In the genomic region with DNA sequence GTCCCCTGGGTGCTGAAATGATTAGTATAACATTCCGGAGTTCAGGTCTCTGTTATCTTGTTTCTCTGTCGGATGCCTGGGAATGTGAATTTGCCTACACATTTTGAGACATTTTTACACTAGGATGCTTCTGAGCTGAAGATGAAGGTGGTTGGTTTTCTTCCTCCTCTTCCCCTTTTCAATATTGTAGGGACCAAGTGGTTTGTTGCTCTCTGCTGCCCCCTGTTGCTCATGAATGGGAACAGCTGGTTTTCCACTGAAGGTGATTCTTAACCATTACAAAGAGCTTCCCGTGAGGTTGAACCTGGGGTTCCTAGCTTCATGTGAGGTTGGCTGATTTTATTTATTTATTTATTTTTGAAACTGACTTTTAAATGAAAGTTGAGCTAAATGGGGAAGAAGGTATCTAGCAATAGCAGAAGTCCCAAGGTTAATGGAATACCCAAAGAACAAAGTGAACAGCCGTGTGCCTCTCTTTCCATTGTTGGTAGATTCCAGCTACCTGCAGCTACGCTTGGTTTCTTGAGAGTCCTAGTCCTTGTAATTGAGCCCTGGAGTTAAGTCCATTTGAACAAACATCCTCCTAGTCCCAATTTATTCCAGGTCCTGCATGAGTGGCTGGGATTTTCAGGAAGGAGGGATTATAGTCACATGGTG, we compare ENCODE assay signal across 1 cellular context.
TF ChIP-seq lines count a peak whose summit lies in the region.

No MANE protein-coding gene starts in this region.

TF ChIP-seq in GM23338, 12 proteins besides CTCF, POLR2A, EP300 and RAD21 (continued from another document):
- TF ChIP-seq, protein P1, sequence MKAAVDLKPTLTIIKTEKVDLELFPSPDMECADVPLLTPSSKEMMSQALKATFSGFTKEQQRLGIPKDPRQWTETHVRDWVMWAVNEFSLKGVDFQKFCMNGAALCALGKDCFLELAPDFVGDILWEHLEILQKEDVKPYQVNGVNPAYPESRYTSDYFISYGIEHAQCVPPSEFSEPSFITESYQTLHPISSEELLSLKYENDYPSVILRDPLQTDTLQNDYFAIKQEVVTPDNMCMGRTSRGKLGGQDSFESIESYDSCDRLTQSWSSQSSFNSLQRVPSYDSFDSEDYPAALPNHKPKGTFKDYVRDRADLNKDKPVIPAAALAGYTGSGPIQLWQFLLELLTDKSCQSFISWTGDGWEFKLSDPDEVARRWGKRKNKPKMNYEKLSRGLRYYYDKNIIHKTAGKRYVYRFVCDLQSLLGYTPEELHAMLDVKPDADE (IDR thresholded peaks at IDR 0.05), result no peak
- TF ChIP-seq, protein P2, sequence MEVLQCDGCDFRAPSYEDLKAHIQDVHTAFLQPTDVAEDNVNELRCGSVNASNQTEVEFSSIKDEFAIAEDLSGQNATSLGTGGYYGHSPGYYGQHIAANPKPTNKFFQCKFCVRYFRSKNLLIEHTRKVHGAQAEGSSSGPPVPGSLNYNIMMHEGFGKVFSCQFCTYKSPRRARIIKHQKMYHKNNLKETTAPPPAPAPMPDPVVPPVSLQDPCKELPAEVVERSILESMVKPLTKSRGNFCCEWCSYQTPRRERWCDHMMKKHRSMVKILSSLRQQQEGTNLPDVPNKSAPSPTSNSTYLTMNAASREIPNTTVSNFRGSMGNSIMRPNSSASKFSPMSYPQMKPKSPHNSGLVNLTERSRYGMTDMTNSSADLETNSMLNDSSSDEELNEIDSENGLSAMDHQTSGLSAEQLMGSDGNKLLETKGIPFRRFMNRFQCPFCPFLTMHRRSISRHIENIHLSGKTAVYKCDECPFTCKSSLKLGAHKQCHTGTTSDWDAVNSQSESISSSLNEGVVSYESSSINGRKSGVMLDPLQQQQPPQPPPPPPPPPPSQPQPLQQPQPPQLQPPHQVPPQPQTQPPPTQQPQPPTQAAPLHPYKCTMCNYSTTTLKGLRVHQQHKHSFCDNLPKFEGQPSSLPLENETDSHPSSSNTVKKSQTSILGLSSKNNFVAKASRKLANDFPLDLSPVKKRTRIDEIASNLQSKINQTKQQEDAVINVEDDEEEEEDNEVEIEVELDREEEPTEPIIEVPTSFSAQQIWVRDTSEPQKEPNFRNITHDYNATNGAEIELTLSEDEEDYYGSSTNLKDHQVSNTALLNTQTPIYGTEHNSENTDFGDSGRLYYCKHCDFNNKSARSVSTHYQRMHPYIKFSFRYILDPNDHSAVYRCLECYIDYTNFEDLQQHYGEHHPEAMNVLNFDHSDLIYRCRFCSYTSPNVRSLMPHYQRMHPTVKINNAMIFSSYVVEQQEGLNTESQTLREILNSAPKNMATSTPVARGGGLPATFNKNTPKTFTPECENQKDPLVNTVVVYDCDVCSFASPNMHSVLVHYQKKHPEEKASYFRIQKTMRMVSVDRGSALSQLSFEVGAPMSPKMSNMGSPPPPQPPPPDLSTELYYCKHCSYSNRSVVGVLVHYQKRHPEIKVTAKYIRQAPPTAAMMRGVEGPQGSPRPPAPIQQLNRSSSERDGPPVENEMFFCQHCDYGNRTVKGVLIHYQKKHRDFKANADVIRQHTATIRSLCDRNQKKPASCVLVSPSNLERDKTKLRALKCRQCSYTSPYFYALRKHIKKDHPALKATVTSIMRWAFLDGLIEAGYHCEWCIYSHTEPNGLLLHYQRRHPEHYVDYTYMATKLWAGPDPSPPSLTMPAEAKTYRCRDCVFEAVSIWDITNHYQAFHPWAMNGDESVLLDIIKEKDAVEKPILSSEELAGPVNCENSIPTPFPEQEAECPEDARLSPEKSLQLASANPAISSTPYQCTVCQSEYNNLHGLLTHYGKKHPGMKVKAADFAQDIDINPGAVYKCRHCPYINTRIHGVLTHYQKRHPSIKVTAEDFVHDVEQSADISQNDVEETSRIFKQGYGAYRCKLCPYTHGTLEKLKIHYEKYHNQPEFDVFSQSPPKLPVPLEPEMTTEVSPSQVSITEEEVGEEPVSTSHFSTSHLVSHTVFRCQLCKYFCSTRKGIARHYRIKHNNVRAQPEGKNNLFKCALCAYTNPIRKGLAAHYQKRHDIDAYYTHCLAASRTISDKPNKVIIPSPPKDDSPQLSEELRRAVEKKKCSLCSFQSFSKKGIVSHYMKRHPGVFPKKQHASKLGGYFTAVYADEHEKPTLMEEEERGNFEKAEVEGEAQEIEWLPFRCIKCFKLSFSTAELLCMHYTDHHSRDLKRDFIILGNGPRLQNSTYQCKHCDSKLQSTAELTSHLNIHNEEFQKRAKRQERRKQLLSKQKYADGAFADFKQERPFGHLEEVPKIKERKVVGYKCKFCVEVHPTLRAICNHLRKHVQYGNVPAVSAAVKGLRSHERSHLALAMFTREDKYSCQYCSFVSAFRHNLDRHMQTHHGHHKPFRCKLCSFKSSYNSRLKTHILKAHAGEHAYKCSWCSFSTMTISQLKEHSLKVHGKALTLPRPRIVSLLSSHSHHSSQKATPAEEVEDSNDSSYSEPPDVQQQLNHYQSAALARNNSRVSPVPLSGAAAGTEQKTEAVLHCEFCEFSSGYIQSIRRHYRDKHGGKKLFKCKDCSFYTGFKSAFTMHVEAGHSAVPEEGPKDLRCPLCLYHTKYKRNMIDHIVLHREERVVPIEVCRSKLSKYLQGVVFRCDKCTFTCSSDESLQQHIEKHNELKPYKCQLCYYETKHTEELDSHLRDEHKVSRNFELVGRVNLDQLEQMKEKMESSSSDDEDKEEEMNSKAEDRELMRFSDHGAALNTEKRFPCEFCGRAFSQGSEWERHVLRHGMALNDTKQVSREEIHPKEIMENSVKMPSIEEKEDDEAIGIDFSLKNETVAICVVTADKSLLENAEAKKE (CRISPR knock-in tag; IDR thresholded peaks at IDR 0.05), result no peak
- TF ChIP-seq EZH2phosphoT487 (IDR thresholded peaks at IDR 0.05; ENCODE audit: unreplicated experiment), result no peak
- TF ChIP-seq STAT1 (IDR thresholded peaks at IDR 0.05; ENCODE audit: unreplicated experiment), result no peak
